Comparison of ENCODE assay signal across 25 cellular contexts in genomic region chr1:154848983-154849382, GRCh38. TPM values are rescaled to one million over a fixed set of nuclear protein-coding genes. Genes with fewer than 3 reads are reported as not detected.
DNase-seq lines count a peak whose midpoint lies in the region; ATAC-seq, FAIRE-seq and TF ChIP-seq lines count a peak whose summit lies in the region.
"Had no signal": no experiment of that assay in that cellular context is flagged by ENCODE, and none has a peak within 500 bp of the region (broad histone marks: within the 10 kb centered on the region; RNA-seq: fewer than 3 reads in every experiment).

No MANE protein-coding gene starts in this region.

- H3K4me1 ChIP-seq in Karpas-422 (ENCODE audit: low read length) (peaks cover 86% of the 10 kb centered on the region), GM12878 (ENCODE audit: control insufficient read depth, insufficient read depth, low read length) (peaks cover 41% of the 10 kb centered on the region)
- H3K4me1 ChIP-seq: prostate gland had no signal

- no peaks in the 10 kb centered on the region for H4K20me1 ChIP-seq in Karpas-422 (ENCODE audit: insufficient read depth, low read depth, low read length)
- no peaks in the 10 kb centered on the region; the same call in 1 of the 2 replicates for H4K20me1 ChIP-seq in GM12878 (ENCODE audit: control insufficient read depth, insufficient read depth)

- H3K4me2 ChIP-seq in Karpas-422 (ENCODE audit: low read depth, low read length, poor library complexity, severe bottlenecking) (no peak overlapping the region), GM12878 (ENCODE audit: control insufficient read depth, insufficient read depth) (no peak overlapping the region)

- H3K9me3 Mint-ChIP-seq in neural crest cell: no peaks in the 10 kb centered on the region
- H3K9me3 Mint-ChIP-seq: activated naive CD4-positive, alpha-beta T cell treated with anti-CD3 and anti-CD28 coated beads, Interleukin-2, amount 10 ng/mL, durations not matched to agents 7 days and 5 days; IgD-negative memory B cell; T-helper 1 cell treated with Interleukin-12 subunit alpha and Interleukin-12 subunit beta and Interleukin-4 antibody, amounts not matched to agents 30 μg/mL and 1 μg/mL, for 36 hours had no signal

- H3K27me3 ChIP-seq in Karpas-422 (ENCODE audit: low read length) (no peaks in the 10 kb centered on the region), GM12878 (replicated peaks in 1 of 2; ENCODE audit: control insufficient read depth in 2 of 2, insufficient read depth in 2 of 2, low read length in 1 of 2) (no peaks in the 10 kb centered on the region)
- H3K27me3 ChIP-seq: esophagus muscularis mucosa, vagina had no signal

- no TSS peak for BruUV-seq in GM12878 (replicated peaks; lab: Mats Ljungman, UMichigan)

- FAIRE-seq in GM12878 (lab: Jason Lieb, UNC): no peak
- FAIRE-seq: bronchial epithelial cell, TTC549 had no signal

- no peak overlapping the region for H3K9ac ChIP-seq in Karpas-422 (ENCODE audit: low read length)
- H3K9ac ChIP-seq in GM12878 (ENCODE audit: control insufficient read depth, insufficient read depth, low read length): 0 out of 2 replicates have a peak overlapping the region, but pooled peaks have one; percentile 1

- intact Hi-C loops in GM12878 (cut with micrococcal nuclease; ENCODE audit: unreplicated experiment): no loop called here

- H3K27me3 Mint-ChIP-seq in neural crest cell (ENCODE audit: low read depth): no peaks in the 10 kb centered on the region

- H3K9me3 ChIP-seq in Karpas-422 (ENCODE audit: low read length) (no peaks in the 10 kb centered on the region), GM12878 (replicated peaks; ENCODE audit: control insufficient read depth, insufficient read depth, low read length) (no peaks in the 10 kb centered on the region)
- H3K9me3 ChIP-seq: esophagus muscularis mucosa, prostate gland, sigmoid colon, vagina had no signal

- CTCF ChIA-PET in GM12878 (lab: Yijun Ruan, JAX): interaction anchor here (0.9 to 2.8 kb wide), 10 partner anchors 10 to 42 kb away, joined by 3 to 18 read pairs (median 4); no protein-coding TSS in a partner anchor

- no peak overlapping the region for H3K4me3 Mint-ChIP-seq in neural crest cell
- H3K4me3 Mint-ChIP-seq: activated naive CD4-positive, alpha-beta T cell treated with anti-CD3 and anti-CD28 coated beads, Interleukin-2, amount 10 ng/mL, durations not matched to agents 7 days and 5 days; IgD-negative memory B cell; T-helper 1 cell treated with Interleukin-12 subunit alpha and Interleukin-12 subunit beta and Interleukin-4 antibody, amounts not matched to agents 30 μg/mL and 1 μg/mL, for 36 hours had no signal

- TF ChIP-seq RAD21 in GM12878 (IDR thresholded peaks at IDR 0.05; ENCODE audit: insufficient read depth, low read depth, low read length): no peak

- 73% methylated on average over 4 of the region's 4 CpGs for WGBS in GM12878 (ENCODE audit: insufficient coverage, insufficient replicate concordance, low lambda C conversion rate, missing lambda C conversion rate)

- RAD21 ChIA-PET in GM12878 (lab: Charles Lee; ENCODE audit: unreplicated experiment): interaction anchor here (1.0 to 4.4 kb wide), 6 partner anchors 11 to 104 kb away, joined by 3 to 57 read pairs (median 8); partner anchors contain the start of gene KCNN3

- ATAC-seq in GM12878 (no peak), GM18909 (IDR thresholded peaks at IDR 0.05; ENCODE audit: poor library complexity, unreplicated experiment) (no peak), HG02938 (IDR thresholded peaks at IDR 0.05; ENCODE audit: unreplicated experiment) (no peak)
- ATAC-seq: left cardiac atrium had no signal

- DNase-seq in DMS79 (lab: John Stamatoyannopoulos, UW): peak; percentile 32
- no peak for DNase-seq in Karpas-422
- no peak for DNase-seq in GM12878 (ENCODE audit: low read depth, low spot score)
- DNase-seq in neural crest cell (ENCODE audit: low read depth, low spot score): no peak
- no peak for DNase-seq in DMS153 treated with DMSO at 0.1 percent for 48 hours (lab: John Stamatoyannopoulos, UW; ENCODE audit: unreplicated experiment)
- DNase-seq in NCI-H774 (lab: John Stamatoyannopoulos, UW): no peak
- DNase-seq: activated naive CD4-positive, alpha-beta T cell treated with anti-CD3 and anti-CD28 coated beads, Interleukin-2, amount 10 ng/mL, durations not matched to agents 7 days and 5 days; Calu3; foreskin melanocyte; left cardiac atrium; mammary epithelial cell; NCI-H1105; NCI-H69; sigmoid colon had no signal

- in situ Hi-C loops in GM12878 (cut with MboI): no loop called here

- H3K79me2 ChIP-seq in Karpas-422 (ENCODE audit: low read length) (peaks cover 91% of the 10 kb centered on the region), GM12878 (ENCODE audit: control insufficient read depth, insufficient read depth, low read length) (peaks cover 53% of the 10 kb centered on the region)

- TF ChIP-seq CTCF in GM12878 (IDR thresholded peaks at IDR 0.05 in 2 of 3, conservative IDR thresholded peaks at IDR 0.05 in 1 of 3; ENCODE audit: control insufficient read depth in 2 of 3, extremely low read depth in 1 of 3, insufficient read depth in 1 of 3, low read depth in 3 of 3, low read length in 3 of 3): no peak
- TF ChIP-seq CTCF in neural crest cell (conservative IDR thresholded peaks at IDR 0.05): no peak

- no peak for TF ChIP-seq EP300 in GM12878 (IDR thresholded peaks at IDR 0.05; ENCODE audit: borderline replicate concordance in 1 of 2, control insufficient read depth in 1 of 2, low read depth in 2 of 2, low read length in 2 of 2)

- 0 out of 2 replicates have a peak overlapping the region, but pooled peaks have one; percentile 28 for H3K27ac ChIP-seq in Karpas-422 (ENCODE audit: low read length)
- no peak overlapping the region for H3K27ac ChIP-seq in GM12878 (ENCODE audit: control insufficient read depth, insufficient read depth)
- H3K27ac ChIP-seq: coronary artery, esophagus muscularis mucosa, prostate gland, vagina had no signal

- peak overlapping the region; percentile 57 for H3K27ac Mint-ChIP-seq in neural crest cell (ENCODE audit: unreplicated experiment)
- H3K27ac Mint-ChIP-seq: activated naive CD4-positive, alpha-beta T cell treated with anti-CD3 and anti-CD28 coated beads, Interleukin-2, amount 10 ng/mL, durations not matched to agents 7 days and 5 days; IgD-negative memory B cell; T-helper 1 cell treated with Interleukin-12 subunit alpha and Interleukin-12 subunit beta and Interleukin-4 antibody, amounts not matched to agents 30 μg/mL and 1 μg/mL, for 36 hours had no signal

- no peaks in the 10 kb centered on the region for H3K36me3 ChIP-seq in Karpas-422 (ENCODE audit: insufficient read depth, low read length)
- H3K36me3 ChIP-seq in GM12878 (ENCODE audit: control insufficient read depth in 2 of 2, insufficient read depth in 2 of 2, low read length in 1 of 2): no peaks in the 10 kb centered on the region; a peak in 1 of 4 replicates
- H3K36me3 ChIP-seq: esophagus muscularis mucosa, prostate gland, sigmoid colon, vagina had no signal

- POLR2A ChIA-PET in GM12878 (lab: Charles Lee): interaction anchor here (1.0 to 5.6 kb wide), 4 partner anchors 11 to 58 kb away, joined by 3 to 60 read pairs (median 16); partner anchors contain the start of gene KCNN3

- no peaks in the 10 kb centered on the region for H3K9me2 ChIP-seq in Karpas-422 (replicated peaks; ENCODE audit: insufficient read depth, low read length)

- H2AFZ ChIP-seq in Karpas-422 (ENCODE audit: low read length) (no peak overlapping the region), GM12878 (ENCODE audit: control insufficient read depth, low read depth, low read length) (no peak overlapping the region)

- SMC1A ChIA-PET in GM12878 (lab: Charles Lee; ENCODE audit: uncharacterized antibody, unreplicated experiment): interaction anchor here (0.8 to 5.4 kb wide), 11 partner anchors 11 to 56 kb away, joined by 3 to 57 read pairs (median 7); partner anchors contain the start of gene KCNN3

- H3K4me3 ChIP-seq in Karpas-422 (ENCODE audit: low read length): no peak overlapping the region
- H3K4me3 ChIP-seq in GM12878: no peak overlapping the region
- H3K4me3 ChIP-seq: coronary artery, esophagus muscularis mucosa, prostate gland, sigmoid colon, SK-N-MC, vagina had no signal

- no peak for TF ChIP-seq POLR2A in GM12878 (IDR thresholded peaks at IDR 0.05; ENCODE audit: low read depth, low read length)

- H3K4me1 Mint-ChIP-seq in neural crest cell: peaks cover 28% of the 10 kb centered on the region

- H3K36me3 Mint-ChIP-seq in neural crest cell (ENCODE audit: low read depth): no peaks in the 10 kb centered on the region
- H3K36me3 Mint-ChIP-seq: activated naive CD4-positive, alpha-beta T cell treated with anti-CD3 and anti-CD28 coated beads, Interleukin-2, amount 10 ng/mL, durations not matched to agents 7 days and 5 days; IgD-negative memory B cell had no signal

TF ChIP-seq in GM12878, 131 proteins besides CTCF, POLR2A, EP300 and RAD21:
- no peak for TF ChIP-seq BRCA1 (IDR thresholded peaks at IDR 0.05; ENCODE audit: low read depth, low read length)
- TF ChIP-seq MTA3 (IDR thresholded peaks at IDR 0.05; ENCODE audit: borderline replicate concordance, low read length): no peak
- TF ChIP-seq SIN3A (IDR thresholded peaks at IDR 0.05; ENCODE audit: low read depth, low read length): no peak

RNA-seq across cellular contexts. Expression of gene KCNN3, which starts 21.1 kb away (rescaled TPM):
- total RNA-seq in Karpas-422 (2014; rRNA removed; shearing (Covaris generic); ENCODE audit: low replicate concordance): 50.0 and 68.2 TPM in 2 replicates
- 53.8 and 54.8 TPM in 2 replicates for total RNA-seq in GM12878 (2013; cell fraction: nucleolus; rRNA removed)
- total RNA-seq in GM12878 (2014; rRNA removed) (13.2 and 15.8 TPM in 2 replicates), GM12878 (2014; rRNA removed; fragmentation: Illumina TruSeq; extraction: Trizol) (9.9 and 11.8 TPM in 2 replicates), GM12878 (2021) (15.3 and 17.3 TPM in 2 replicates), neural crest cell (0.84 and 1.1 TPM in 2 replicates)
- 9.5 TPM for polyA plus RNA-seq in GM12878 (2011; ENCODE audit: low read depth)
- polyA plus RNA-seq in GM12878 (2011; rRNA removed) (13.5 and 17.4 TPM in 2 replicates), GM12878 (2014; fragmentation: Illumina TruSeq; extraction: Trizol) (10.9 and 14.1 TPM in 2 replicates), GM12878 (2014; fragmentation: Nextera tagmentation; extraction: Ambion mirVana) (1 to 10 TPM; 3.5 to 6.4 TPM), GM12878 (2014; rRNA removed) (13.6 and 13.8 TPM in 2 replicates), GM12878 (2016; fragmentation: Nextera tagmentation; extraction: Ambion mirVana) (10 to 100 TPM; 25.8 to 26.4 TPM)
- polyA plus RNA-seq in GM12878 (2011; cell fraction: cytosol; rRNA removed): 24.6 and 29.9 TPM in 2 replicates
- polyA plus RNA-seq in GM12878 (2011; cell fraction: nucleus; rRNA removed): 21.5 and 27.0 TPM in 2 replicates
- polyA plus RNA-seq in GM12878 (2012): 13.6 and 19.7 TPM in 2 replicates
- 59.0 and 61.8 TPM in 2 replicates for polyA minus RNA-seq in GM12878 (2011; rRNA and poly(A)+ RNA removed)
- 11.6 and 12.3 TPM in 2 replicates for polyA minus RNA-seq in GM12878 (2011; cell fraction: cytosol; rRNA and poly(A)+ RNA removed)
- 16.3 and 26.8 TPM in 2 replicates for polyA minus RNA-seq in GM12878 (2011; cell fraction: nucleus; rRNA and poly(A)+ RNA removed)
- total RNA-seq: Calu3, mammary epithelial cell had no signal
